2 cellular contexts compared by ENCODE assay signal in the genomic region with DNA sequence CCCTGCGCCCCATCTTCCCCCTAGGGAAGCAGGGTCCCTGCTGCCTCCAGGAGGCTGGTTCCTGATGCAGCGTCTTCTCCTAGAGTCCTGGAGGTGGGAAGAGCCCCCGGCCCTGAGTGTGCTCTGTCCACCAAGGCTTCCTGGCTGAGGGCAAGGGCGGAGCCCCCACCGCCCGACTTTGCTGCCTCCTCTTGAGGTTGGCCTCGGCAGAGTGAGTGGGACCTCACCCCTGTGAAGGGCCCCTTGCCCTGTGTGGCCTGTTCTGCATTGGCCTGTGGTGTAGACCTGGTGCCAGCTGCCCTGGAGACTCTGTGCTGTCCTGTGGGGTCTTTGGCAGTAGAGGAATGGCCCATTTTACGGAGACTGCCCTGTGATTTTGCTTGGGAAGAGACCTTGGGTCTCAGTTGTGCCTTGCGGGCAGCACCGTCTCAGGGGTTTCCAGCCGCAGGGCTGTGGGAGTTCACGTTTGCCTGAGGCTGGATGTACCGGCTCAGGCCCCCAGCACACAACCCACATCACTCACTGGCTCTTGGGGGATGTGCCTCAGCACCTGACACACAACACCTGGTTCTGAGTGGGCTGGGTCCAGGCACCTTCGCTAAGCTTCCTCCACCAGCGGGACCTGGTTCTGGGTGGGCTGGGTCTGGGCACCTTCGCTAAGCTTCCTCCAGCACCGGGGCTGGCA.
TF ChIP-seq lines count a peak whose summit lies in the region.

No MANE protein-coding gene starts in this region.

TF ChIP-seq in IMR-90, 13 proteins besides CTCF, POLR2A, EP300 and RAD21 (continued from another document):
- TF ChIP-seq, protein P1, sequence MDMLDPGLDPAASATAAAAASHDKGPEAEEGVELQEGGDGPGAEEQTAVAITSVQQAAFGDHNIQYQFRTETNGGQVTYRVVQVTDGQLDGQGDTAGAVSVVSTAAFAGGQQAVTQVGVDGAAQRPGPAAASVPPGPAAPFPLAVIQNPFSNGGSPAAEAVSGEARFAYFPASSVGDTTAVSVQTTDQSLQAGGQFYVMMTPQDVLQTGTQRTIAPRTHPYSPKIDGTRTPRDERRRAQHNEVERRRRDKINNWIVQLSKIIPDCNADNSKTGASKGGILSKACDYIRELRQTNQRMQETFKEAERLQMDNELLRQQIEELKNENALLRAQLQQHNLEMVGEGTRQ (IDR thresholded peaks at IDR 0.05; ENCODE audit: low read depth, low read length): no peak
- TF ChIP-seq, protein P2, sequence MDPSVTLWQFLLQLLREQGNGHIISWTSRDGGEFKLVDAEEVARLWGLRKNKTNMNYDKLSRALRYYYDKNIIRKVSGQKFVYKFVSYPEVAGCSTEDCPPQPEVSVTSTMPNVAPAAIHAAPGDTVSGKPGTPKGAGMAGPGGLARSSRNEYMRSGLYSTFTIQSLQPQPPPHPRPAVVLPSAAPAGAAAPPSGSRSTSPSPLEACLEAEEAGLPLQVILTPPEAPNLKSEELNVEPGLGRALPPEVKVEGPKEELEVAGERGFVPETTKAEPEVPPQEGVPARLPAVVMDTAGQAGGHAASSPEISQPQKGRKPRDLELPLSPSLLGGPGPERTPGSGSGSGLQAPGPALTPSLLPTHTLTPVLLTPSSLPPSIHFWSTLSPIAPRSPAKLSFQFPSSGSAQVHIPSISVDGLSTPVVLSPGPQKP (IDR thresholded peaks at IDR 0.05; ENCODE audit: borderline replicate concordance, low read depth, low read length): no peak
- TF ChIP-seq CHD1 (IDR thresholded peaks at IDR 0.05; ENCODE audit: low read depth, low read length) (no peak), RCOR1 (IDR thresholded peaks at IDR 0.05; ENCODE audit: insufficient replicate concordance, low read length) (no peak)
TF ChIP-seq in IMR-90: peak in this region for 0.

TF ChIP-seq in HEK293T, 16 proteins besides CTCF, POLR2A, EP300 and RAD21 (continued from another document):
- TF ChIP-seq, protein P3, sequence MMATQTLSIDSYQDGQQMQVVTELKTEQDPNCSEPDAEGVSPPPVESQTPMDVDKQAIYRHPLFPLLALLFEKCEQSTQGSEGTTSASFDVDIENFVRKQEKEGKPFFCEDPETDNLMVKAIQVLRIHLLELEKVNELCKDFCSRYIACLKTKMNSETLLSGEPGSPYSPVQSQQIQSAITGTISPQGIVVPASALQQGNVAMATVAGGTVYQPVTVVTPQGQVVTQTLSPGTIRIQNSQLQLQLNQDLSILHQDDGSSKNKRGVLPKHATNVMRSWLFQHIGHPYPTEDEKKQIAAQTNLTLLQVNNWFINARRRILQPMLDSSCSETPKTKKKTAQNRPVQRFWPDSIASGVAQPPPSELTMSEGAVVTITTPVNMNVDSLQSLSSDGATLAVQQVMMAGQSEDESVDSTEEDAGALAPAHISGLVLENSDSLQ (IDR thresholded peaks at IDR 0.05): no peak
- TF ChIP-seq SUZ12 (IDR thresholded peaks at IDR 0.05): no peak
- TF ChIP-seq L3MBTL2 (conservative IDR thresholded peaks at IDR 0.05): no peak
- TF ChIP-seq HDGF (IDR thresholded peaks at IDR 0.05; ENCODE audit: borderline replicate concordance): no peak
- no peak for TF ChIP-seq TARDBP (IDR thresholded peaks at IDR 0.05)
- TF ChIP-seq CTBP1 (IDR thresholded peaks at IDR 0.05; ENCODE audit: borderline replicate concordance): no peak
- no peak for TF ChIP-seq FOXK2 (IDR thresholded peaks at IDR 0.05)
- TF ChIP-seq NFRKB (IDR thresholded peaks at IDR 0.05): no peak
- TF ChIP-seq FOXA1 (IDR thresholded peaks at IDR 0.05): no peak
- no peak for TF ChIP-seq SP1 (IDR thresholded peaks at IDR 0.05)
- TF ChIP-seq ARNT (IDR thresholded peaks at IDR 0.05): no peak
